8 cellular contexts compared by ENCODE assay signal in the genomic region with DNA sequence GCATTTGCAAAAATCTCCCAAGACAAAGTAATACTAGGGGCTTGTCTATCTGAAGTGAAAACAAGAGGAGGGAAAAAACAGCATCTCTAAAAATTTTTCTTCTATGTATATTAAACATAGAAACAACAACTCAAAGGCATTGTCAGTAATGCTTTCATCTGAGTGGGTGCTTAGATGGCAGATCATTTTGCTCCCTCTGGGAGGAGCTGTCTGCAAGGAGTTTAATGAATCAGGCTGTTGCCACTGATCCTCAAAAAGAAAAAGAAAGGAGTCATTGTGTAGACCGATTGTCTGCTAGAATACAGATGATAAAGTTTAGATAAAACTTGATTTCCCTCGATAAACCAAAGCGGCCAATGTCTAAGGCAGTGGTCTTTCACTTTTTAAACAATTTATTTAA. TPM values are rescaled to one million over a fixed set of nuclear protein-coding genes. Genes with fewer than 3 reads are reported as not detected.
A peak's percentile ranks its signal among the peaks of the same experiment; 100 is the strongest.
DNase-seq lines count a peak whose midpoint lies in the region; ATAC-seq and TF ChIP-seq lines count a peak whose summit lies in the region.

No MANE protein-coding gene starts in this region.

- no peaks in the 10 kb centered on the region for H4K20me1 ChIP-seq in OCI-LY3 (ENCODE audit: insufficient read depth, low read length)

- no peak overlapping the region for H3K4me2 ChIP-seq in OCI-LY3 (ENCODE audit: low read length)

- H3K4me3 ChIP-seq in BJ (ENCODE audit: low read depth, low read length) (no peak overlapping the region), HEK293 (ENCODE audit: low read depth, low read length) (no peak overlapping the region), OCI-LY3 (ENCODE audit: low read length) (no peak overlapping the region), prostate gland (no peak overlapping the region)

- no peak overlapping the region for H3K27ac Mint-ChIP-seq in activated CD4-positive, alpha-beta memory T cell treated with anti-CD3 and anti-CD28 coated beads, Interleukin-2, amount 10 ng/mL, durations not matched to agents 7 days and 5 days

- no peak overlapping the region for H3K27ac ChIP-seq in HEK293 (ENCODE audit: extremely low read depth, low read depth, low read length)
- H3K27ac ChIP-seq in OCI-LY3 (ENCODE audit: low read length), result no peak overlapping the region
- no peak overlapping the region for H3K27ac ChIP-seq in prostate gland

- H3K4me1 Mint-ChIP-seq in activated CD4-positive, alpha-beta memory T cell treated with anti-CD3 and anti-CD28 coated beads, Interleukin-2, amount 10 ng/mL, durations not matched to agents 7 days and 5 days, result no peaks in the 10 kb centered on the region

- no peaks in the 10 kb centered on the region for H3K9me3 Mint-ChIP-seq in activated CD4-positive, alpha-beta memory T cell treated with anti-CD3 and anti-CD28 coated beads, Interleukin-2, amount 10 ng/mL, durations not matched to agents 7 days and 5 days

- H3K36me3 ChIP-seq in BJ (ENCODE audit: control insufficient read depth, insufficient read depth, low read length), result no peaks in the 10 kb centered on the region
- no peaks in the 10 kb centered on the region for H3K36me3 ChIP-seq in HEK293 (ENCODE audit: control insufficient read depth in 2 of 2, insufficient read depth in 1 of 2, low read length in 2 of 2)
- H3K36me3 ChIP-seq in OCI-LY3 (replicated peaks; ENCODE audit: low read depth, low read length), result no peaks in the 10 kb centered on the region
- H3K36me3 ChIP-seq in prostate gland, result no peaks in the 10 kb centered on the region

- ATAC-seq in esophagus mucosa, result peak; percentile 60
- ATAC-seq in GM19324 (IDR thresholded peaks at IDR 0.05; ENCODE audit: low FRiP score, unreplicated experiment), result no peak
- ATAC-seq in HG03025 (IDR thresholded peaks at IDR 0.05; ENCODE audit: low FRiP score, unreplicated experiment), result no peak

- TF ChIP-seq POLR2A in prostate gland (IDR thresholded peaks at IDR 0.05), result no peak

- H3K36me3 Mint-ChIP-seq in activated CD4-positive, alpha-beta memory T cell treated with anti-CD3 and anti-CD28 coated beads, Interleukin-2, amount 10 ng/mL, durations not matched to agents 7 days and 5 days (ENCODE audit: low read depth), result no peaks in the 10 kb centered on the region

- no peak overlapping the region for H3K9ac ChIP-seq in OCI-LY3 (ENCODE audit: low read length)

- H3K4me3 Mint-ChIP-seq in activated CD4-positive, alpha-beta memory T cell treated with anti-CD3 and anti-CD28 coated beads, Interleukin-2, amount 10 ng/mL, durations not matched to agents 7 days and 5 days, result no peak overlapping the region

- POLR2A ChIA-PET in BJ (lab: Charles Lee), result no interaction called here
- POLR2A ChIA-PET in HEK293 (lab: Yijun Ruan, JAX), result no interaction called here
- POLR2A ChIA-PET in activated CD4-positive, alpha-beta memory T cell treated with anti-CD3 and anti-CD28 coated beads, Interleukin-2, amount 10 ng/mL, durations not matched to agents 7 days and 5 days (lab: Charles Lee), result no interaction called here

- H3K27me3 ChIP-seq in BJ (ENCODE audit: control insufficient read depth, insufficient read depth, low read length), result peaks cover 1% of the 10 kb centered on the region
- H3K27me3 ChIP-seq in OCI-LY3 (ENCODE audit: low read depth, low read length), result no peaks in the 10 kb centered on the region
- H3K27me3 ChIP-seq in prostate gland (replicated peaks; ENCODE audit: insufficient read depth), result no peaks in the 10 kb centered on the region

- no peaks in the 10 kb centered on the region for H3K4me1 ChIP-seq in HEK293 (ENCODE audit: control insufficient read depth, insufficient read depth, low read length)
- H3K4me1 ChIP-seq in OCI-LY3 (ENCODE audit: low read length), result peaks cover 25% of the 10 kb centered on the region
- H3K4me1 ChIP-seq in prostate gland (replicated peaks), result no peaks in the 10 kb centered on the region

- TF ChIP-seq CTCF in BJ (IDR thresholded peaks at IDR 0.05; ENCODE audit: insufficient read depth, low read depth, low read length) (peak; percentile 55), HEK293 (tag by site-specific recombination; IDR thresholded peaks at IDR 0.05) (peak; percentile 27; the same call in 1 of the 2 replicates), OCI-LY3 (IDR thresholded peaks at IDR 0.05; ENCODE audit: low read depth, low read length) (peak; percentile 69), prostate gland (IDR thresholded peaks at IDR 0.05) (peak in 2 of 4 experiments; percentile 51 to 67)

- DNase-seq in BJ (ENCODE audit: low read depth), result no peak
- DNase-seq in prostate gland (ENCODE audit: low spot score), result peak; percentile 24
- DNase-seq in activated CD4-positive, alpha-beta memory T cell treated with anti-CD3 and anti-CD28 coated beads, Interleukin-2, amount 10 ng/mL, durations not matched to agents 7 days and 5 days, result no peak

- H3K27me3 Mint-ChIP-seq in activated CD4-positive, alpha-beta memory T cell treated with anti-CD3 and anti-CD28 coated beads, Interleukin-2, amount 10 ng/mL, durations not matched to agents 7 days and 5 days, result peaks cover 11% of the 10 kb centered on the region

- H3K9me3 ChIP-seq in HEK293 (ENCODE audit: control insufficient read depth, insufficient read depth, low read depth, low read length), result no peaks in the 10 kb centered on the region
- H3K9me3 ChIP-seq in OCI-LY3 (ENCODE audit: insufficient read depth, low read length), result no peaks in the 10 kb centered on the region
- no peaks in the 10 kb centered on the region for H3K9me3 ChIP-seq in prostate gland

- H2AFZ ChIP-seq in OCI-LY3 (ENCODE audit: low read depth, low read length), result no peak overlapping the region

- intact Hi-C loops in prostate gland (cut with DNase I), result no loop called here

- CTCF ChIA-PET in BJ (lab: Yijun Ruan, JAX) (interaction anchor here (1.0 kb wide), 1 partner anchor 60 kb away, joined by 3 read pairs; no protein-coding TSS in a partner anchor), HEK293 (lab: Yijun Ruan, JAX) (interaction anchor here (0.6 to 3.1 kb wide), 3 partner anchors 196 to 704 kb away, joined by 3 to 12 read pairs (median 4); no protein-coding TSS in a partner anchor)
- CTCF ChIA-PET in activated CD4-positive, alpha-beta memory T cell treated with anti-CD3 and anti-CD28 coated beads, Interleukin-2, amount 10 ng/mL, durations not matched to agents 7 days and 5 days (lab: Charles Lee), result no interaction called here

- H3K79me2 ChIP-seq in OCI-LY3 (ENCODE audit: low read length), result no peaks in the 10 kb centered on the region

- WGBS in prostate gland, result 45% methylated on average over 3 of the region's 3 CpGs

TF ChIP-seq in HEK293, 187 proteins besides CTCF, POLR2A, EP300 and RAD21:
- TF ChIP-seq, protein P1, sequence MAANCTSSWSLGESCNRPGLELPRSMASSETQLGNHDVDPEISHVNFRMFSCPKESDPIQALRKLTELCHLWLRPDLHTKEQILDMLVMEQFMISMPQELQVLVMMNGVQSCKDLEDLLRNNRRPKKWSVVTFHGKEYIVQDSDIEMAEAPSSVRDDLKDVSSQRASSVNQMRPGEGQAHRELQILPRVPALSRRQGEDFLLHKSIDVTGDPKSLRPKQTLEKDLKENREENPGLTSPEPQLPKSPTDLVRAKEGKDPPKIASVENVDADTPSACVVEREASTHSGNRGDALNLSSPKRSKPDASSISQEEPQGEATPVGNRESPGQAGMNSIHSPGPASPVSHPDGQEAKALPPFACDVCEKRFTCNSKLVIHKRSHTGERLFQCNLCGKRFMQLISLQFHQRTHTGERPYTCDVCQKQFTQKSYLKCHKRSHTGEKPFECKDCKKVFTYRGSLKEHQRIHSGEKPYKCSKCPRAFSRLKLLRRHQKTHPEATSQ (tag by site-specific recombination; IDR thresholded peaks at IDR 0.05), result no peak
- TF ChIP-seq ZNF654 (tag by site-specific recombination; IDR thresholded peaks at IDR 0.05; ENCODE audit: low read depth) (peak; percentile 49), ZSCAN23 (tag by site-specific recombination; IDR thresholded peaks at IDR 0.05) (no peak)

RNA-seq across cellular contexts. Expression of a gene that starts 49.7 kb away (rescaled TPM):
- 1.7 and 4.3 TPM in 2 replicates for polyA plus RNA-seq in BJ (2011; rRNA removed)
- polyA minus RNA-seq in BJ (2011; rRNA and poly(A)+ RNA removed), result 5.9 and 9.4 TPM in 2 replicates
- total RNA-seq in esophagus mucosa (6.4 TPM), prostate gland (1 to 10 TPM; 6.2 to 7.7 TPM)
- total RNA-seq in activated CD4-positive, alpha-beta memory T cell treated with anti-CD3 and anti-CD28 coated beads, Interleukin-2, amount 10 ng/mL, durations not matched to agents 7 days and 5 days, result 1 to 10 TPM; 9.1 to 9.8 TPM

RNA-seq across cellular contexts. Expression of a gene that starts 52.5 kb away (rescaled TPM):
- 0.07 TPM in 1 of 2 replicates, not detected in the other for polyA plus RNA-seq in BJ (2011; rRNA removed)
- polyA minus RNA-seq in BJ (2011; rRNA and poly(A)+ RNA removed), result 0.05 and 0.10 TPM in 2 replicates
- total RNA-seq in esophagus mucosa, result not detected
- total RNA-seq in prostate gland, result 1 to 10 TPM; 1.7 to 8.3 TPM
- total RNA-seq in activated CD4-positive, alpha-beta memory T cell treated with anti-CD3 and anti-CD28 coated beads, Interleukin-2, amount 10 ng/mL, durations not matched to agents 7 days and 5 days, result under 1 TPM; 0.10 to 0.30 TPM
